ENCODE assay signal across 19 cellular contexts in genomic region chr5:16841416-16841815, GRCh38.
"Had no signal": no experiment of that assay in that cellular context is flagged by ENCODE, and none has a peak within 500 bp of the region (broad histone marks: within the 10 kb centered on the region; RNA-seq: fewer than 3 reads in every experiment).

No MANE protein-coding gene starts in this region.

- DNase-seq: colonic mucosa; dermis blood vessel endothelial cell; heart left ventricle; islet precursor cell; naive B cell; nephron progenitor cell; occipital lobe; psoas muscle; retina; right lobe of liver; spleen; stimulated activated CD4-positive, alpha-beta T cell treated with anti-CD3 and anti-CD28 coated beads, Interleukin-15, amount 100 ng/mL, for 24 hours; stimulated activated CD4-positive, alpha-beta T cell treated with anti-CD3 and anti-CD28 coated beads, Interleukin-1b, Interleukin-23, amount 100 ng/mL, for 48 hours; stimulated activated CD4-positive, alpha-beta T cell treated with anti-CD3 and anti-CD28 coated beads, Interleukin-4, amount 100 ng/mL, for 4 hours; stimulated activated naive B cell treated with anti-CD40 and anti-IgM and Interleukin-4, amounts not matched to agents 10 μg/mL and 1 μg/mL and 100 μg/mL, for 72 hours; stimulated activated naive CD8-positive, alpha-beta T cell treated with anti-CD3 and anti-CD28 coated beads, Interleukin-15, amount 100 ng/mL, for 72 hours; trophoblast cell had no signal

- H3K9me3 ChIP-seq: colonic mucosa, heart left ventricle, psoas muscle, right lobe of liver, spleen, thoracic aorta had no signal

- H3K36me3 ChIP-seq: colonic mucosa, heart left ventricle, right lobe of liver, spleen, thoracic aorta had no signal

- ATAC-seq: heart left ventricle; left lobe of liver; psoas muscle; right lobe of liver; stimulated activated naive B cell treated with anti-CD40 and anti-IgM and Interleukin-4, amounts not matched to agents 10 μg/mL and 1 μg/mL and 100 μg/mL, for 72 hours; stimulated activated naive CD8-positive, alpha-beta T cell treated with anti-CD3 and anti-CD28 coated beads, Interleukin-15, amount 100 ng/mL, for 72 hours had no signal

- H3K4me1 ChIP-seq: colonic mucosa, right lobe of liver had no signal

- H3K4me3 ChIP-seq: colonic mucosa, heart left ventricle, psoas muscle, right lobe of liver, spleen, thoracic aorta had no signal

- H3K27ac ChIP-seq: colonic mucosa, heart left ventricle, psoas muscle, right lobe of liver, spleen, thoracic aorta had no signal

- H3K27me3 ChIP-seq: colonic mucosa, heart left ventricle, right lobe of liver, spleen had no signal
